Comparison of ENCODE assay signal across 23 cellular contexts in genomic region chr5:6545036-6545693, GRCh38.
DNase-seq lines count a peak whose midpoint lies in the region; ATAC-seq and TF ChIP-seq lines count a peak whose summit lies in the region.
"Had no signal": no experiment of that assay in that cellular context is flagged by ENCODE, and none has a peak within 500 bp of the region (broad histone marks: within the 10 kb centered on the region; RNA-seq: fewer than 3 reads in every experiment).

No MANE protein-coding gene starts in this region.

- peak overlapping the region; percentile 21 for H3K9ac ChIP-seq in muscle layer of colon (ENCODE audit: low read length)
- H3K9ac ChIP-seq: BLaER1, parathyroid adenoma had no signal

- peak overlapping the region in 1 of 2 donors; percentile 13 for H3K4me3 ChIP-seq in muscle layer of colon (ENCODE audit: low read depth in 1 of 2, low read length in 2 of 2)
- H3K4me3 ChIP-seq in thoracic aorta, result no peak overlapping the region
- H3K4me3 ChIP-seq: ascending aorta, BLaER1, lower lobe of right lung, SK-N-MC, tibial artery had no signal

- H3K27me3 ChIP-seq in muscle layer of colon (ENCODE audit: control insufficient read depth in 1 of 2, insufficient read depth in 2 of 2, low read length in 2 of 2) (no peaks in the 10 kb centered on the region), thoracic aorta (replicated peaks; ENCODE audit: insufficient read depth) (no peaks in the 10 kb centered on the region)
- H3K27me3 ChIP-seq: ascending aorta, BLaER1, tibial artery had no signal

- H3K27ac ChIP-seq in muscle layer of colon (ENCODE audit: low read depth, low read length) (peak overlapping the region; percentile 73), thoracic aorta (peak overlapping the region; percentile 54 to 63)
- H3K27ac ChIP-seq: BLaER1, lower lobe of right lung, parathyroid adenoma, SK-N-MC had no signal

- no peak for ATAC-seq in thoracic aorta (ENCODE audit: insufficient number of reproducible peaks, low FRiP score, low read depth)
- ATAC-seq: lower lobe of right lung; natural killer cell treated with Interleukin-12 subunit alpha and Interleukin-12 subunit beta and Interleukin-15 and Interleukin-18, amount 100 ng/mL, for 72 hours had no signal

- DNase-seq in SHP77 (lab: John Stamatoyannopoulos, UW) (peak; percentile 41 to 47), SHP77 treated with DMSO at 0.1 percent for 48 hours (lab: John Stamatoyannopoulos, UW) (no peak), ecto neural progenitor cell (ENCODE audit: low spot score) (peak; percentile 32), thoracic aorta (ENCODE audit: low spot score) (no peak), NCI-H1417 treated with DMSO at 0.1 percent for 48 hours (lab: John Stamatoyannopoulos, UW) (no peak), dedifferentiated amniotic fluid mesenchymal stem cell (ENCODE audit: extremely low spot score) (no peak)
- DNase-seq in stimulated activated CD8-positive, alpha-beta memory T cell treated with anti-CD3 and anti-CD28 coated beads, Interleukin-4, amount 100 ng/mL, for 48 hours, result no peak
- DNase-seq: ACHN; activated CD4-positive, alpha-beta memory T cell treated with anti-CD3 and anti-CD28 coated beads, Interleukin-2, amount 10 ng/mL, durations not matched to agents 7 days and 5 days; activated CD4-positive, CD25-positive, alpha-beta regulatory T cell treated with anti-CD3 and anti-CD28 coated beads, Interleukin-2, amount 50 U/mL, for 72 hours; activated gamma-delta T cell; activated naive CD8-positive, alpha-beta T cell treated with anti-CD3 and anti-CD28 coated beads, Interleukin-2, amount 10 ng/mL, durations not matched to agents 7 days and 5 days; GOT3; lower lobe of right lung; MV-4-11; stimulated activated CD4-positive, alpha-beta T cell treated with anti-CD3 and anti-CD28 coated beads, Interleukin-15, amount 100 ng/mL, for 24 hours; tibial artery had no signal

- no peaks in the 10 kb centered on the region for H3K9me3 ChIP-seq in muscle layer of colon (ENCODE audit: low read length)
- H3K9me3 ChIP-seq in thoracic aorta, result no peaks in the 10 kb centered on the region
- H3K9me3 ChIP-seq: ascending aorta, BLaER1, lower lobe of right lung, tibial artery had no signal

- H3K36me3 ChIP-seq in muscle layer of colon (ENCODE audit: insufficient read depth, low read length) (no peaks in the 10 kb centered on the region), thoracic aorta (no peaks in the 10 kb centered on the region)
- H3K36me3 ChIP-seq: ascending aorta, BLaER1, lower lobe of right lung, tibial artery had no signal

- no peak for TF ChIP-seq CTCF in thoracic aorta (IDR thresholded peaks at IDR 0.05)

- H3K4me1 ChIP-seq in muscle layer of colon (ENCODE audit: insufficient read depth, low read length) (peaks cover 58% of the 10 kb centered on the region), thoracic aorta (ENCODE audit: control insufficient read depth in 1 of 2, low read depth in 2 of 2) (peaks cover 3 to 21% of the 10 kb centered on the region in 2 donors)
- H3K4me1 ChIP-seq: BLaER1, lower lobe of right lung, parathyroid adenoma had no signal

Comparison
In these comparisons a context has a peak if more than half of its experiments do, and no peak if none do; other contexts are left out.
1. DNase-seq: peak in SHP77 (2 of 2) and ecto neural progenitor cell (single experiment); none in SHP77 treated with DMSO at 0.1 percent for 48 hours (single experiment), thoracic aorta (single experiment), stimulated activated CD8-positive, alpha-beta memory T cell treated with anti-CD3 and anti-CD28 coated beads, Interleukin-4, amount 100 ng/mL, for 48 hours (single experiment), NCI-H1417 treated with DMSO at 0.1 percent for 48 hours (single experiment) and dedifferentiated amniotic fluid mesenchymal stem cell (single experiment).